9 cellular contexts compared by ENCODE assay signal in the genomic region with DNA sequence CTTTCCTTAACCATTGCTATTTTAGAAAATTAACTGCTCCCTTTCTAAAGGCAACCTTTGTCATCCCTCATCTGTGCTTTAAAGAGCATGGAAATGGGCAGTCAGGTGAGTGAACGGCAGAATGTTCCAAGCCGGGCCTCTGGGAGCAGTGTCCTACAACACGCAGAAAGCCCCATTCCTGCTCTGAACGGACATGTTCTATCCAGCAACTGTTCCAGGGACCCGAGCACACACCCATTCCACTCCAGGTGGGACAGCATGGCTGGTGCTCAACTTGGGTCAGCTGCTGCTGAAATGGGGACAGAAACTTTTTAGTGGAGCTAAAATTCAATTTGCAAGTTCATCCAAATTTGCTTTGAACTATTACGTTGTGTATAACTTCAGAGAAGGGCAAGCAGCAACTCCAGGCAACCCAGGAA. TPM values are rescaled to one million over a fixed set of nuclear protein-coding genes. Genes with fewer than 3 reads are reported as not detected.
A peak's percentile ranks its signal among the peaks of the same experiment; 100 is the strongest.
DNase-seq lines count a peak whose midpoint lies in the region; ATAC-seq and TF ChIP-seq lines count a peak whose summit lies in the region.
"Had no signal": no experiment of that assay in that cellular context is flagged by ENCODE, and none has a peak within 500 bp of the region (broad histone marks: within the 10 kb centered on the region; RNA-seq: fewer than 3 reads in every experiment).

No MANE protein-coding gene starts in this region.

- H2AFZ ChIP-seq in smooth muscle cell (ENCODE audit: low read depth): no peak overlapping the region

- no peak overlapping the region for H3K9ac ChIP-seq in smooth muscle cell (ENCODE audit: low read depth)

- whole genome bisulfite sequencing in smooth muscle cell (ENCODE audit: low lambda C conversion rate): 82% methylated on average over 6 of the region's 6 CpGs

- intact Hi-C loops in Panc1 (cut with micrococcal nuclease; ENCODE audit: unreplicated experiment) (no loop called here), left cardiac atrium (cut with DNase I) (loop anchor here in 1 of 2 donors (1.0 kb wide), 1 partner anchor 110 kb away; no protein-coding TSS in a partner anchor)

- no peaks in the 10 kb centered on the region for H3K27me3 ChIP-seq in Panc1 (ENCODE audit: control insufficient read depth, insufficient read depth, low read length)
- H3K27me3 ChIP-seq in smooth muscle cell (ENCODE audit: low read depth): no peaks in the 10 kb centered on the region
- H3K27me3 ChIP-seq: ovary had no signal

- CTCF ChIA-PET in Panc1 (lab: Charles Lee): interaction anchor here (1.0 kb wide), 1 partner anchor 9 kb away, joined by 3 read pairs; no protein-coding TSS in a partner anchor

- H3K27ac Mint-ChIP-seq in glutamatergic neuron (ENCODE audit: unreplicated experiment): no peak overlapping the region

- H3K4me1 ChIP-seq in Panc1 (ENCODE audit: control insufficient read depth, insufficient read depth, low read length) (peaks cover 24% of the 10 kb centered on the region), smooth muscle cell (ENCODE audit: low read depth) (peaks cover 20% of the 10 kb centered on the region)

- H3K9me3 ChIP-seq in Panc1 (ENCODE audit: control insufficient read depth, insufficient read depth, low read depth, low read length) (no peaks in the 10 kb centered on the region), smooth muscle cell (replicated peaks; ENCODE audit: low read depth) (no peaks in the 10 kb centered on the region)
- H3K9me3 ChIP-seq: ovary had no signal

- H3K27ac ChIP-seq in Panc1 (ENCODE audit: low read length) (no peak overlapping the region), smooth muscle cell (ENCODE audit: low read depth) (no peak overlapping the region)
- H3K27ac ChIP-seq: ovary had no signal

- H4K20me1 ChIP-seq in smooth muscle cell (ENCODE audit: low read depth): peaks cover 53% of the 10 kb centered on the region

- peaks cover 21% of the 10 kb centered on the region for H3F3A ChIP-seq in smooth muscle cell (ENCODE audit: low read depth)

- no peaks in the 10 kb centered on the region for H3K36me3 Mint-ChIP-seq in glutamatergic neuron (ENCODE audit: unreplicated experiment)

- H3K9me3 Mint-ChIP-seq in glutamatergic neuron (ENCODE audit: unreplicated experiment): peaks cover 18% of the 10 kb centered on the region

- H3K4me1 Mint-ChIP-seq in glutamatergic neuron (ENCODE audit: low read depth, unreplicated experiment): peaks cover 43% of the 10 kb centered on the region

- H3K27me3 Mint-ChIP-seq in glutamatergic neuron (ENCODE audit: unreplicated experiment): peaks cover 9% of the 10 kb centered on the region

- POLR2A ChIA-PET in Panc1 (lab: Charles Lee): interaction anchor here (0.6 kb wide), 1 partner anchor 15 kb away, joined by 4 read pairs; no protein-coding TSS in a partner anchor

- in situ Hi-C loops in Panc1 (cut with HindIII; ENCODE audit: low pct_unique_long_range_greater_than_20kb, low sequenced_read_pairs): no loop called here
- in situ Hi-C loops in GM13977 (cut with MboI; ENCODE audit: low pct_unique_long_range_greater_than_20kb, low sequenced_read_pairs, unreplicated experiment): no loop called here

- peak overlapping the region; percentile 75 for H3K4me2 ChIP-seq in smooth muscle cell

- DNase-seq in NCI-H2107 treated with DMSO at 0.1 percent for 48 hours (lab: John Stamatoyannopoulos, UW; ENCODE audit: unreplicated experiment) (peak; percentile 39), NCI-H2107 (lab: John Stamatoyannopoulos, UW) (no peak), Panc1 (ENCODE audit: low read depth, low spot score) (no peak), left cardiac atrium (no peak), smooth muscle cell (lab: John Stamatoyannopoulos, UW; ENCODE audit: unreplicated experiment) (no peak), glutamatergic neuron (no peak), GM13977 (ENCODE audit: low spot score) (no peak)

- peak; percentile 16; the same call in 1 of the 2 replicates for ATAC-seq in Panc1
- peak; percentile 44 to 45 for ATAC-seq in left cardiac atrium
- no peak for ATAC-seq in HG02970 (IDR thresholded peaks at IDR 0.05; ENCODE audit: low FRiP score, unreplicated experiment)

- H3K79me2 ChIP-seq in smooth muscle cell (ENCODE audit: low read depth): peaks cover 2% of the 10 kb centered on the region

- BruUV-seq in Panc1 (replicated peaks; lab: Mats Ljungman, UMichigan): no TSS peak

- H3K4me3 ChIP-seq in Panc1 (ENCODE audit: low read depth in 2 of 2, low read length in 2 of 2): no peak overlapping the region
- H3K4me3 ChIP-seq in smooth muscle cell: no peak overlapping the region
- H3K4me3 ChIP-seq: ovary had no signal

- TF ChIP-seq CTCF in Panc1 (IDR thresholded peaks at IDR 0.05): no peak
- no peak for TF ChIP-seq CTCF in smooth muscle cell (IDR thresholded peaks at IDR 0.05; ENCODE audit: borderline replicate concordance, insufficient read depth, poor library complexity, severe bottlenecking)
- TF ChIP-seq CTCF in glutamatergic neuron (IDR thresholded peaks at IDR 0.05; ENCODE audit: partially characterized antibody, unreplicated experiment): no peak
- no peak for TF ChIP-seq CTCF in GM13977 (IDR thresholded peaks at IDR 0.05; ENCODE audit: extremely low read depth, insufficient read depth, missing control alignments)

- H3K36me3 ChIP-seq in Panc1 (ENCODE audit: control insufficient read depth, insufficient read depth, low read length) (peaks cover 25% of the 10 kb centered on the region), smooth muscle cell (ENCODE audit: low read depth) (peaks cover under 1% of the 10 kb centered on the region)
- H3K36me3 ChIP-seq: ovary had no signal

- no peak overlapping the region for H3K4me3 Mint-ChIP-seq in glutamatergic neuron (ENCODE audit: unreplicated experiment)

RNA-seq across cellular contexts. Expression of a gene that starts 26.7 kb away (rescaled TPM):
- total RNA-seq in Panc1 (2021; ENCODE audit: unreplicated experiment) (57.3 TPM), left cardiac atrium (10 to 100 TPM; 33.8 to 39.1 TPM), smooth muscle cell (24.6 and 25.8 TPM in 2 replicates), glutamatergic neuron (ENCODE audit: unreplicated experiment) (77.8 TPM)
- polyA plus RNA-seq in Panc1 (2012; ENCODE audit: insufficient read length): 33.9 TPM
- 14.4 and 16.0 TPM in 2 replicates for polyA plus RNA-seq in smooth muscle cell

RNA-seq across cellular contexts. Expression of a gene that starts 38.0 kb away (rescaled TPM):
- total RNA-seq in Panc1 (2021; ENCODE audit: unreplicated experiment) (23.8 TPM), left cardiac atrium (1 to 10 TPM; 6.4 to 8.4 TPM), smooth muscle cell (9.1 and 9.5 TPM in 2 replicates), glutamatergic neuron (ENCODE audit: unreplicated experiment) (12.6 TPM)
- polyA plus RNA-seq in Panc1 (2012; ENCODE audit: insufficient read length): 22.3 TPM
- 6.8 and 12.5 TPM in 2 replicates for polyA plus RNA-seq in smooth muscle cell

RNA-seq across cellular contexts. Expression of a gene that starts 38.3 kb away (rescaled TPM):
- total RNA-seq in Panc1 (2021; ENCODE audit: unreplicated experiment) (37.3 TPM), left cardiac atrium (10 to 100 TPM; 16.8 to 20.2 TPM), smooth muscle cell (23.5 and 34.8 TPM in 2 replicates), glutamatergic neuron (ENCODE audit: unreplicated experiment) (57.8 TPM)
- polyA plus RNA-seq in Panc1 (2012; ENCODE audit: insufficient read length): 27.2 TPM
- 13.9 and 20.8 TPM in 2 replicates for polyA plus RNA-seq in smooth muscle cell

RNA-seq across cellular contexts. Expression of a gene that starts 52.9 kb away (rescaled TPM):
- total RNA-seq in Panc1 (2021; ENCODE audit: unreplicated experiment) (0.28 TPM), left cardiac atrium (1 to 10 TPM; 2.1 to 5.7 TPM), smooth muscle cell (32.4 and 32.5 TPM in 2 replicates), glutamatergic neuron (ENCODE audit: unreplicated experiment) (1.8 TPM)
- polyA plus RNA-seq in Panc1 (2012; ENCODE audit: insufficient read length): not detected
- polyA plus RNA-seq in smooth muscle cell: 92.5 and 96.7 TPM in 2 replicates
